Comparison of ENCODE assay signal across 13 cellular contexts in genomic region chr1:58249371-58249728, GRCh38.
DNase-seq lines count a peak whose midpoint lies in the region; ATAC-seq, FAIRE-seq and TF ChIP-seq lines count a peak whose summit lies in the region.
"Had no signal": no experiment of that assay in that cellular context is flagged by ENCODE, and none has a peak within 500 bp of the region (broad histone marks: within the 10 kb centered on the region; RNA-seq: fewer than 3 reads in every experiment).

No MANE protein-coding gene starts in this region.

- no peak for TF ChIP-seq CTCF in BJ (IDR thresholded peaks at IDR 0.05; ENCODE audit: insufficient read depth, low read depth, low read length)
- no peak for TF ChIP-seq CTCF in esophagus muscularis mucosa (IDR thresholded peaks at IDR 0.05)
- TF ChIP-seq CTCF in ovary (IDR thresholded peaks at IDR 0.05): no peak

- H3K27me3 ChIP-seq in BJ (ENCODE audit: control insufficient read depth, insufficient read depth, low read length) (peaks cover 8% of the 10 kb centered on the region), HUES6 (ENCODE audit: control insufficient read depth, insufficient read depth, low read length) (peaks cover 60% of the 10 kb centered on the region), esophagus muscularis mucosa (peaks cover 0 to 56% (median 21%) of the 10 kb centered on the region in 4 donors), ovary (no peaks in the 10 kb centered on the region)

- no peaks in the 10 kb centered on the region for H3K9me3 ChIP-seq in HUES6 (ENCODE audit: control insufficient read depth, insufficient read depth, low read depth, low read length)
- no peaks in the 10 kb centered on the region for H3K9me3 ChIP-seq in esophagus muscularis mucosa
- no peaks in the 10 kb centered on the region for H3K9me3 ChIP-seq in ovary
- H3K9me3 ChIP-seq: body of pancreas had no signal

- peaks cover 24% of the 10 kb centered on the region for H3K4me1 ChIP-seq in HUES6 (ENCODE audit: control insufficient read depth, insufficient read depth, low read length)
- H3K4me1 ChIP-seq in esophagus muscularis mucosa: peaks cover 21 to 28% (median 26%) of the 10 kb centered on the region in 4 donors
- peaks cover 7% of the 10 kb centered on the region for H3K4me1 ChIP-seq in ovary (ENCODE audit: insufficient read depth)

- H3K9ac ChIP-seq in HUES6 (ENCODE audit: low read length): no peak overlapping the region

- no peak for TF ChIP-seq EP300 in esophagus muscularis mucosa (IDR thresholded peaks at IDR 0.05)
- TF ChIP-seq EP300 in ovary (IDR thresholded peaks at IDR 0.05): no peak

- WGBS in esophagus muscularis mucosa: 4% methylated on average over 15 of the region's 15 CpGs
- WGBS in ovary, 3 donors: 0 to 1% (median 1%) methylated on average over 15 of the region's 15 CpGs

- FAIRE-seq in HTR-8/SVneo (lab: Jason Lieb, UNC): no peak
- FAIRE-seq: D721Med, GM12892 had no signal

- POLR2A ChIA-PET in BJ (lab: Charles Lee): no interaction called here

- CTCF ChIA-PET in BJ (lab: Yijun Ruan, JAX): interaction anchor here (0.9 kb wide), 1 partner anchor 19 kb away, joined by 3 read pairs; no protein-coding TSS in a partner anchor

- H3K36me3 ChIP-seq in BJ (ENCODE audit: control insufficient read depth, insufficient read depth, low read length) (no peaks in the 10 kb centered on the region), HUES6 (ENCODE audit: control insufficient read depth, insufficient read depth, low read length) (no peaks in the 10 kb centered on the region), esophagus muscularis mucosa (no peaks in the 10 kb centered on the region), ovary (no peaks in the 10 kb centered on the region)

- intact Hi-C loops in esophagus muscularis mucosa (cut with DNase I): no loop called here
- intact Hi-C loops in ovary (cut with DNase I): no loop called here

- no peak for ATAC-seq in GM21390 (IDR thresholded peaks at IDR 0.05; ENCODE audit: unreplicated experiment)
- ATAC-seq: body of pancreas had no signal

- DNase-seq in BJ (ENCODE audit: low read depth) (no peak), esophagus muscularis mucosa (ENCODE audit: extremely low spot score) (no peak), ovary (no peak), HTR-8/SVneo (ENCODE audit: insufficient read length, low spot score) (no peak), T-helper 2 cell (no peak), GOT3 (lab: John Stamatoyannopoulos, UW) (no peak)
- DNase-seq: NCI-H1694 had no signal

- no peak for TF ChIP-seq POLR2A in esophagus muscularis mucosa (IDR thresholded peaks at IDR 0.05; ENCODE audit: low read depth)
- TF ChIP-seq POLR2A in ovary (IDR thresholded peaks at IDR 0.05): no peak

- H3K27ac ChIP-seq in HUES6 (ENCODE audit: low read depth, low read length) (no peak overlapping the region), esophagus muscularis mucosa (replicated peaks in 1 of 4) (no peak overlapping the region), ovary (no peak overlapping the region)
- H3K27ac ChIP-seq: body of pancreas had no signal

- H3K4me3 ChIP-seq in BJ (ENCODE audit: low read depth, low read length) (peak overlapping the region; percentile 45), HUES6 (ENCODE audit: low read depth, low read length) (peak overlapping the region; percentile 62), esophagus muscularis mucosa (peak overlapping the region in 3 of 4 donors; percentile 34 to 44 (median 38)), ovary (peak overlapping the region; percentile 36)
- H3K4me3 ChIP-seq: body of pancreas, lung had no signal
